ENCODE assay signal across 27 cellular contexts in the genomic region with DNA sequence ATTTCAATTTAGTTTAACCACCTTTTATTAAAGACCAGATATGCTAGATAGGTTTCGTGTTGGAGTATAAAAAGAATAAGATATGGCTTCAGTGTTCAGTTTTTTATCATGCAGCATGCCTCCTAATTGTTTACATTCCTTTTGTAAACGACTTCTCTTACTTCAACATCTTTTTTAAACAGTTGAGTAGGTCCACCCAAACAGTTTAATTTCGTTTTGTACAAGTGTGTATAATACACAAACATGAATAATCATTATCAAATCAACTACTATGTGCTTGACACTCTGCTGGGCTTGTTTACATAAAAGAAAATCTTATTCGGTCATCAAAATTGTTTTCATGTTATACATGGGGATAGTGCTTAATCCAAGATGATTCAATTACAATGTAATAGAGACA.
"Had no signal": no experiment of that assay in that cellular context is flagged by ENCODE, and none has a peak within 500 bp of the region (broad histone marks: within the 10 kb centered on the region; RNA-seq: fewer than 3 reads in every experiment).

No MANE protein-coding gene starts in this region.

- H3K4me1 ChIP-seq: esophagus squamous epithelium, foreskin keratinocyte, heart left ventricle, left ventricle myocardium inferior, lower lobe of right lung had no signal

- H3K27ac ChIP-seq: coronary artery, dorsolateral prefrontal cortex, epithelial cell of prostate, esophagus squamous epithelium, foreskin keratinocyte, heart left ventricle, hepatocyte, left ventricle myocardium inferior, lower lobe of right lung had no signal

- H3K4me2 ChIP-seq: hepatocyte had no signal

- H3K4me3 ChIP-seq: coronary artery, dorsolateral prefrontal cortex, esophagus squamous epithelium, gastroesophageal sphincter, heart left ventricle, hepatocyte, left ventricle myocardium inferior, lower lobe of right lung had no signal

- H2AFZ ChIP-seq: hepatocyte had no signal

- ATAC-seq: esophagus mucosa; foreskin keratinocyte; gastroesophageal sphincter; heart left ventricle; left colon; left lobe of liver; lower lobe of right lung; naive thymus-derived CD4-positive, alpha-beta T cell had no signal

- FAIRE-seq: colon, frontal cortex, kidney had no signal

- DNase-seq: dermis blood vessel endothelial cell; dorsolateral prefrontal cortex; effector CD4-positive, alpha-beta T cell; effector memory CD4-positive, alpha-beta T cell; erythroblast; esophagus squamous epithelium; foreskin keratinocyte; heart left ventricle; hypothalamus; immature natural killer cell; islet precursor cell; kidney glomerular epithelial cell; left colon; left ventricle myocardium inferior; lower lobe of right lung; mesendoderm; midbrain; naive thymus-derived CD4-positive, alpha-beta T cell had no signal

- H3K36me3 ChIP-seq: esophagus squamous epithelium, gastroesophageal sphincter, heart left ventricle, left ventricle myocardium inferior, lower lobe of right lung had no signal

- H3K27me3 ChIP-seq: dorsolateral prefrontal cortex, esophagus squamous epithelium, foreskin keratinocyte, gastroesophageal sphincter, heart left ventricle, hepatocyte had no signal

- H3K9me3 ChIP-seq: esophagus squamous epithelium, gastroesophageal sphincter, lower lobe of right lung had no signal
